Comparison of ENCODE assay signal across 1 cellular context in the genomic region with DNA sequence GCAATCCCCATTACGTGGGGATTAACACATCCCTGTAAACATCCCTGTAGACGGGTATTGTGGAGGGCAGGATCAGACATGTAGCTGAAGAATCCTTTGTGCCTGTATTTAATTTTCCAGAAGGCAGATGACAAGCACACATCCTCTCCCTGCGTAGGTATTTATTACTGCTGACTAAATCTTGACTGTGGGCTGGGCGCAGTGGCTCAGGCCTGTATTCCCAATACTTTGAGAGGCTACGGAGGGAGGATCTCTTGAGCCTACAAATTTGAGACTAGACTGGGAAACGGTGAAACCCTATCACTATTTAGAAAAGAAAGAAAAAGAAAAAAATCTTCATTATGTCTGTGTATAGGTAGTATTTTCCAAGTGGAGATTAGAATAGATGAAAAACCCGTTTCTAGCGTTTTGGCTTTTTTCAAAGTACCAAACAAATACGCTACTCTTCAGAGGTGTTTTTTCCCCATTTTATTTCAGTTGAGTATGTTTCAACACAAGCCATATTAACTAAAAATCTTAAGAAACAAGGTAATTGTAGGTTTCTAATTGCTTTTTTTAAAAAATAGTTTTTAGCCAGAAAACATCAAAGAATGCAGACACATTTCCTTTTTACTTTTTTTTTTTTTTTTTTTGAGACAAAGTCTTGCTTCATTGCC.
TF ChIP-seq lines count a peak whose summit lies in the region.

No MANE protein-coding gene starts in this region.

TF ChIP-seq in H1, 55 proteins besides CTCF, POLR2A, EP300 and RAD21:
- TF ChIP-seq CBX8 (IDR thresholded peaks at IDR 0.05; ENCODE audit: borderline replicate concordance, low read depth, low read length): no peak
- TF ChIP-seq SIRT6 (IDR thresholded peaks at IDR 0.05; ENCODE audit: low read length): no peak
- TF ChIP-seq TAF7 (optimal IDR thresholded peaks at IDR 0.05; ENCODE audit: borderline replicate concordance, low read depth, low read length): no peak
- no peak for TF ChIP-seq CBX5 (IDR thresholded peaks at IDR 0.05; ENCODE audit: low read depth, low read length)
- no peak for TF ChIP-seq PHF8 (conservative IDR thresholded peaks at IDR 0.05; ENCODE audit: low read depth, low read length)
- TF ChIP-seq RFX5 (IDR thresholded peaks at IDR 0.05; ENCODE audit: borderline replicate concordance, low read depth, low read length): no peak
- no peak for TF ChIP-seq ZNF274 (IDR thresholded peaks at IDR 0.05; ENCODE audit: borderline replicate concordance, extremely low read depth, low read length)
- no peak for TF ChIP-seq HDAC2 (IDR thresholded peaks at IDR 0.05; ENCODE audit: borderline replicate concordance in 1 of 2, low read depth in 2 of 2, low read length in 2 of 2)
- TF ChIP-seq EZH2 (IDR thresholded peaks at IDR 0.05; ENCODE audit: low read depth, low read length, severe bottlenecking): no peak
- TF ChIP-seq TCF12 (IDR thresholded peaks at IDR 0.05; ENCODE audit: low read depth, low read length): no peak
